In the genomic region with DNA sequence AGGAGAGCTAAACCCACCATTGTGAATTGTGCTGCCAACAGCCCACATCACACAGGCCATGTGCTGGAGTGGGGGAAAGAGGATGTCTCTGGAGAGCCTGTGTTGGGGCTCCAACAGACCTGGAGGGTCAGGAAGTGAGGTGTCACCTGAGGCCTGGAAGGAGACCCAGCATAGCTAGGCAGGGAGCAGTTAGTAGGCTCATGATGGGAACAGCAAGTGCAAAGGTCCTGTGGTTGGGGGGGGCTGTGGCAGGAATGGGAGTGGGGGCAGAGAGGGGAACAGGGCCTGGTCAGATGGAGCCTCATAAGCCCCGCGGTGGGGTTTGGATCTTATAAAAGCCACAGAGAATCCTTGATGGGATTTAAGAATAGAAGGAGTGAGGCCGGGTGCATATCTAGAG, we compare ENCODE assay signal across 1 cellular context.
TF ChIP-seq lines count a peak whose summit lies in the region.

No MANE protein-coding gene starts in this region.

TF ChIP-seq in H1, 55 proteins besides CTCF, POLR2A, EP300 and RAD21:
- TF ChIP-seq RBBP5 (IDR thresholded peaks at IDR 0.05; ENCODE audit: borderline replicate concordance, low read depth, low read length) (no peak), BACH1 (IDR thresholded peaks at IDR 0.05; ENCODE audit: low read length) (no peak), KDM1A (IDR thresholded peaks at IDR 0.05; ENCODE audit: borderline replicate concordance, low read length) (peak; percentile 57; the same call in 1 of the 2 replicates), YY1 (IDR thresholded peaks at IDR 0.05; ENCODE audit: low read depth, low read length) (no peak), SRF (IDR thresholded peaks at IDR 0.05; ENCODE audit: low read depth, low read length) (no peak), CHD2 (IDR thresholded peaks at IDR 0.05; ENCODE audit: low read length) (no peak), HDAC2 (IDR thresholded peaks at IDR 0.05; ENCODE audit: borderline replicate concordance in 1 of 2, low read depth in 2 of 2, low read length in 2 of 2) (no peak), SUZ12 (IDR thresholded peaks at IDR 0.05; ENCODE audit: low read length) (no peak), SAP30 (IDR thresholded peaks at IDR 0.05; ENCODE audit: insufficient read depth, insufficient replicate concordance, low read length) (no peak)
